ENCODE assay signal across 27 cellular contexts in the genomic region with DNA sequence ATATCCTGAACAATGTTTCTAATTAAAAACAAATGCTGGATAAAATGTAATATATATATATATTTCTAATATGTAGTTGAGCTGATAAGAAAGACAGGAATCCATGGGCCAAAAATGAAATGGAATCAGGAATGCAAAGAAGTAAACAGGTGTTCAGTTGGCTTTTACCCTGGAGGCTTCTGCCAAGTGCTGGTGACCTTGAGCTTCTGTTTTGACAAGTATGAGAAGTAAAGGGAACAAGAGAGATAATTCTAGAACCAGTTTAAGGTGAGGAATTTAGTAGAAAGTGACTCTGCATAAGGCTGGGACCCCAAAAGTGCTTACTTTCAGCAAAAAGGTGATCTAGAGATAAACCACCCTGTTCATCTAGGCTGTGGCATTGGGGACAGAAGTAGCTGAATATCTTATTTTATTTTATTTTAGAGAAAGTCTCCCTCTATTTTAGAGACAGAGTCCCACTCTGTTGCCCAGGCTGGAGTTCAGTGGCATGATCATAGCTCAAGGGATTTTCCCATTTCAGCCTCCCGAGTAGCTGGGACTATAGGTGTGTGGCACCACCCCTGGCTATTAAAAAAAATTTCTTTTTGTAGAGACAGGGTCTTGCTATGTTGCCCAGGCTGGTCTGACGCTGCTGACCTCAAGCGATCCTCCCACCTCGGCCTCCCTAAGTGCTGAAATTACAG.
"Had no signal": no experiment of that assay in that cellular context is flagged by ENCODE, and none has a peak within 500 bp of the region (broad histone marks: within the 10 kb centered on the region; RNA-seq: fewer than 3 reads in every experiment).

No MANE protein-coding gene starts in this region.

- H3K4me3 ChIP-seq: left lung, lower lobe of right lung, skin epidermis, tibial nerve, uterus had no signal

- H3K9me3 ChIP-seq: left lung, lower lobe of right lung, neutrophil, tibial nerve, uterus had no signal

- H3K9me3 Mint-ChIP-seq: naive thymus-derived CD8-positive, alpha-beta T cell; nephron; neural crest cell; stimulated activated naive CD8-positive, alpha-beta T cell treated with anti-CD3 and anti-CD28 coated beads, Interleukin-15, amount 100 ng/mL, for 72 hours; type B pancreatic cell had no signal

- ATAC-seq: left cardiac atrium; left lung; lower lobe of right lung; naive thymus-derived CD8-positive, alpha-beta T cell; right cardiac atrium; sciatic nerve; stimulated activated naive CD8-positive, alpha-beta T cell treated with anti-CD3 and anti-CD28 coated beads, Interleukin-15, amount 100 ng/mL, for 72 hours had no signal

- H3K27ac Mint-ChIP-seq: nephron; progenitor cell of endocrine pancreas; stimulated activated naive CD8-positive, alpha-beta T cell treated with anti-CD3 and anti-CD28 coated beads, Interleukin-15, amount 100 ng/mL, for 72 hours; type B pancreatic cell had no signal

- H3K27ac ChIP-seq: left lung, lower lobe of right lung, neutrophil, skin epidermis, tibial nerve, uterus had no signal

- H3K4me1 Mint-ChIP-seq: nephron; neural crest cell; stimulated activated naive CD8-positive, alpha-beta T cell treated with anti-CD3 and anti-CD28 coated beads, Interleukin-15, amount 100 ng/mL, for 72 hours had no signal

- H3K36me3 ChIP-seq: uterus had no signal

- H3K4me3 Mint-ChIP-seq: naive thymus-derived CD8-positive, alpha-beta T cell; nephron; neural crest cell; stimulated activated naive CD8-positive, alpha-beta T cell treated with anti-CD3 and anti-CD28 coated beads, Interleukin-15, amount 100 ng/mL, for 72 hours; type B pancreatic cell had no signal

- H3K4me1 ChIP-seq: left lung, lower lobe of right lung, tibial nerve, uterus had no signal

- FAIRE-seq: keratinocyte had no signal

- H3K27me3 ChIP-seq: left lung, neutrophil, tibial nerve, uterus had no signal

- DNase-seq: hippocampal formation; kidney glomerular epithelial cell; left cardiac atrium; left lung; lower lobe of right lung; mammary epithelial cell; mesenchymal stem cell; naive thymus-derived CD8-positive, alpha-beta T cell; occipital lobe; right cardiac atrium; stimulated activated CD4-positive, alpha-beta T cell treated with anti-CD3 and anti-CD28 coated beads, Interleukin-12 subunit alpha, Interleukin-12 subunit beta, amount 100 ng/mL, for 4 hours; stimulated activated CD4-positive, alpha-beta T cell treated with anti-CD3 and anti-CD28 coated beads, Interleukin-15, amount 100 ng/mL, for 24 hours; stimulated activated CD4-positive, alpha-beta T cell treated with anti-CD3 and anti-CD28 coated beads, Interleukin-2, amount 100 ng/mL, for 24 hours; stimulated activated CD4-positive, alpha-beta T cell treated with anti-CD3 and anti-CD28 coated beads, Interleukin-4, amount 100 ng/mL, for 1 hour; stimulated activated naive CD4-positive, alpha-beta T cell treated with Interleukin-2 at 50 U/mL for 16 hours; stimulated activated naive CD8-positive, alpha-beta T cell treated with anti-CD3 and anti-CD28 coated beads, Interleukin-15, amount 100 ng/mL, for 72 hours; substantia nigra; uterus had no signal

- H3K27me3 Mint-ChIP-seq: naive thymus-derived CD8-positive, alpha-beta T cell; progenitor cell of endocrine pancreas; stimulated activated naive CD8-positive, alpha-beta T cell treated with anti-CD3 and anti-CD28 coated beads, Interleukin-15, amount 100 ng/mL, for 72 hours; type B pancreatic cell had no signal
